ENCODE assay signal across 8 cellular contexts in the genomic region with DNA sequence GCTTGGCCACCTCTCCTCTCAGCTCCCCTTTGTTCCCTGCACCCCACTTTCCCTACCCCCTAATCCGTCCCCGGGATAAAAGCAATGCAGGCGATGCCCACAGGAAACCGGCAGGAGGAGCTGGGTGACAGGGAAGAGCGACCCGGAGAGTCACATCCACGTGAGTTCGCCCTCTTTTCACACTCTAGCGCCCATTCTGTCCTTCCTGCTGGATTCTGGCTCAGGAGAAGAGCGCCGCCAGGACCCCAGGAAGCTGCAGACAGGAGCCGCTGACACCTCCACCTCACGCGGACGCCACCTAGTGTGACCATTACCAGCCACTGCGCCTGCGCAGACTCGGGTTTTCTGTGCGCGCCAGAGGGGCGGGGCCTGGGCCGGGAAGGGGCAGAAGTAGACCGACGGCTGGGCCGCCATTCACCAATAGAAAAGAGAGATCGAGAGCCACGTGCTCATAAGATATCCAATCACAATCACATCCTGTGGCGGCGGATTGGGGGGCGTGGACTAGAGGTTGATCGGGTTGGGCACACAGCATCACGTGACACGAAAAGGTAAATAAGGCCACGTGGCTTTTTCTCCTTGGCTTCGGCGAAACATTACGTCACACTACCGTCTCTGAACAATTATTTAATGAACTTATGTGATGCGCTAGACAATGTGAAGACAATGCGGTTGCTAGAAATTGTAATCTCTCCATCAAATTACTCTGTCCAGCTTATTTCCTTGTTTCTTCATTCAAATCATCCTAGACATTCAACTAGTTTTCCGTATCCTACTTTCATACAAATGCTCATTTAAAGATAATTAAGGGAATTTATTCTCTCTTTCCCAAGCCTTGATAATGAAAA. TPM values are rescaled to one million over a fixed set of nuclear protein-coding genes. Genes with fewer than 3 reads are reported as not detected.
A peak's percentile ranks its signal among the peaks of the same experiment; 100 is the strongest.
DNase-seq lines count a peak whose midpoint lies in the region; ATAC-seq, FAIRE-seq and TF ChIP-seq lines count a peak whose summit lies in the region.

No MANE protein-coding gene starts in this region.

- peak; percentile 94 for DNase-seq in GM12891 (ENCODE audit: insufficient read length, low spot score)
- DNase-seq in NCI-H1436 (lab: John Stamatoyannopoulos, UW): peak; percentile 99
- DNase-seq in T follicular helper cell (ENCODE audit: low read depth): peak; percentile 99
- peak; percentile 99 for DNase-seq in amniotic stem cell (lab: John Stamatoyannopoulos, UW)
- DNase-seq in left cardiac atrium: peak; percentile 100
- peak; percentile 100 for DNase-seq in posterior vena cava (ENCODE audit: low spot score)
- peak; percentile 99 for DNase-seq in ureter (ENCODE audit: low spot score)

- peak; percentile 99 for FAIRE-seq in GM12891 (lab: Jason Lieb, UNC)

- TF ChIP-seq POLR2A in GM12891 (IDR thresholded peaks at IDR 0.05; ENCODE audit: low read depth, low read length): peak; percentile 86

- ATAC-seq in HG02840 (IDR thresholded peaks at IDR 0.05; ENCODE audit: low FRiP score, unreplicated experiment) (peak; percentile 99), left cardiac atrium (peak; percentile 100)

- intact Hi-C loops in left cardiac atrium (cut with DNase I): no loop called here
- intact Hi-C loops in posterior vena cava (cut with DNase I): no loop called here

TF ChIP-seq in GM12891, 5 proteins besides CTCF, POLR2A, EP300 and RAD21:
- TF ChIP-seq POLR2AphosphoS5 (IDR thresholded peaks at IDR 0.05; ENCODE audit: low read depth, low read length) (peak; percentile 78), SPI1 (IDR thresholded peaks at IDR 0.05; ENCODE audit: low read depth, low read length) (no peak), TAF1 (IDR thresholded peaks at IDR 0.05; ENCODE audit: low read depth, low read length) (peak; percentile 97)
TF ChIP-seq in GM12891: peak in this region for 2.

RNA-seq across cellular contexts. Expression of a gene that starts 10.1 kb away (rescaled TPM):
- polyA plus RNA-seq in GM12891 (2012; ENCODE audit: low read depth, missing spikeins): not detected
- total RNA-seq in left cardiac atrium: not detected
- 1 to 10 TPM in 1 of 2 donors, not detected in 1; 2.0 TPM for total RNA-seq in posterior vena cava
- not detected for total RNA-seq in ureter

RNA-seq across cellular contexts. Expression of a gene that starts 15.4 kb away (rescaled TPM):
- polyA plus RNA-seq in GM12891 (2012; ENCODE audit: low read depth, missing spikeins): 0.76 TPM
- total RNA-seq in left cardiac atrium (1 to 10 TPM; 2.8 to 5.8 TPM), posterior vena cava (under 1 TPM; 0.69 to 0.71 TPM), ureter (not detected)

RNA-seq across cellular contexts. Expression of a gene that starts 24.4 kb away (rescaled TPM):
- polyA plus RNA-seq in GM12891 (2012; ENCODE audit: low read depth, missing spikeins): 207 TPM
- total RNA-seq in left cardiac atrium (1,000 to 10,000 TPM; 1,261 to 6,779 TPM), posterior vena cava (1,000 to 10,000 TPM; 4,532 to 5,081 TPM), ureter (1,538 TPM)

RNA-seq across cellular contexts. Expression of a gene that starts 25.8 kb away (rescaled TPM):
- polyA plus RNA-seq in GM12891 (2012; ENCODE audit: low read depth, missing spikeins): 266 TPM
- over 10,000 TPM; 14,688 to 67,133 TPM for total RNA-seq in left cardiac atrium
- over 10,000 TPM; 46,106 to 62,268 TPM for total RNA-seq in posterior vena cava
- 8,888 TPM for total RNA-seq in ureter

RNA-seq across cellular contexts. Expression of a gene that starts 51.5 kb away (rescaled TPM):
- not detected for polyA plus RNA-seq in GM12891 (2012; ENCODE audit: low read depth, missing spikeins)
- 1 to 10 TPM; 6.2 to 7.8 TPM for total RNA-seq in left cardiac atrium
- total RNA-seq in posterior vena cava: 1 to 10 TPM in 1 of 2 donors, under 1 TPM in 1; 0.28 to 1.0 TPM
- 1.4 TPM for total RNA-seq in ureter

Comparison
In these comparisons a context has a peak if more than half of its experiments do, and no peak if none do; other contexts are left out.
1. Peak in every context shown above with its lines: DNase-seq and ATAC-seq.